In the genomic region with DNA sequence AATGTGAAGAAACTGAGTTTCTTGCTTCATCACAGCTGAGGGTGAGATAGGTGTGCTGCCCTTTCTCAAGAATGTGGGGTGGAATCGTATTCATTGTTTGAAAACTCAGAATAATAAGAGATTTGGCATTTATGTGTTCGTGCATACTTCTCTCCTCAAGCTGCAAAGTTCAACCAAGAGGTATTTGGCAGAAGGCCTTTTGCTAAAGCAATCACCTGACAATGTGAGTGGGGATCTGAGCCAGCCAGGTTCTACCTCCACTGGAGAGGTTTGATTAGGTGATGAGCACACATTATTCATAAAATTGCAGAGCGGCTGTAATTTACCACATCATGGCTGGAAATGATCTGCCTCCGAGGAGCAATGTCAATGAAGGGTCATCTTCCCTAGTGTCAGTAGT, we compare ENCODE assay signal across 16 cellular contexts. TPM values are rescaled to one million over a fixed set of nuclear protein-coding genes. Genes with fewer than 3 reads are reported as not detected.
DNase-seq lines count a peak whose midpoint lies in the region; ATAC-seq and TF ChIP-seq lines count a peak whose summit lies in the region.
"Had no signal": no experiment of that assay in that cellular context is flagged by ENCODE, and none has a peak within 500 bp of the region (broad histone marks: within the 10 kb centered on the region; RNA-seq: fewer than 3 reads in every experiment).

No MANE protein-coding gene starts in this region.

- H3K36me3 ChIP-seq in heart right ventricle (no peaks in the 10 kb centered on the region), stomach (no peaks in the 10 kb centered on the region), gastroesophageal sphincter (no peaks in the 10 kb centered on the region)
- H3K36me3 ChIP-seq: MG63 had no signal

- peaks cover 3% of the 10 kb centered on the region for H3K27me3 Mint-ChIP-seq in brain
- H3K27me3 Mint-ChIP-seq in glutamatergic neuron (ENCODE audit: unreplicated experiment) = peaks cover 4% of the 10 kb centered on the region

- DNase-seq in heart right ventricle (no peak), Right ventricle myocardium inferior (ENCODE audit: missing footprints) (no peak), mucosa of gallbladder (ENCODE audit: low spot score) (peak; percentile 44), stomach (peak; percentile 51), glutamatergic neuron (no peak), iPS-NIHi11 (ENCODE audit: low spot score) (no peak)
- DNase-seq: C1 segment of cervical spinal cord, GOT3, KG1, MG63, NCI-H1105 treated with DMSO at 0.1 percent for 48 hours, NCI-H187, NCI-H774 had no signal

- 87 to 89% methylated on average over 4 of the region's 4 CpGs for WGBS in heart right ventricle, 2 donors
- WGBS in stomach, 5 donors = 48 to 72% (median 62%) methylated on average over 4 of the region's 4 CpGs
- WGBS in gastroesophageal sphincter (ENCODE audit: low coverage in 1 of 2), 2 donors = 51 to 62% methylated on average over 2 to 3 of the region's 4 CpGs

- intact Hi-C loops in heart right ventricle (cut with DNase I) (no loop called here), Right ventricle myocardium inferior (cut with DNase I) (loop anchor here (5.0 kb wide), 1 partner anchor 220 kb away; the partner anchor contains the start of gene SH3RF1), stomach (cut with DNase I; ENCODE audit: low total_unique reads) (no loop called here)

- peaks cover 11 to 52% (median 34%) of the 10 kb centered on the region in 9 donors for H3K4me1 ChIP-seq in heart right ventricle
- peaks cover 4 to 19% (median 11%) of the 10 kb centered on the region in 4 donors for H3K4me1 ChIP-seq in stomach
- H3K4me1 ChIP-seq in gastroesophageal sphincter = no peaks in the 10 kb centered on the region

- no peaks in the 10 kb centered on the region for H3K9me3 Mint-ChIP-seq in brain
- H3K9me3 Mint-ChIP-seq in glutamatergic neuron (ENCODE audit: unreplicated experiment) = peaks cover 2% of the 10 kb centered on the region

- TF ChIP-seq EP300 in stomach (IDR thresholded peaks at IDR 0.05) = no peak
- TF ChIP-seq EP300 in gastroesophageal sphincter (IDR thresholded peaks at IDR 0.05) = no peak

- H3K27ac ChIP-seq in heart right ventricle (peak overlapping the region in 6 of 10 donors; percentile 65 to 89 (median 83)), stomach (no peak overlapping the region), gastroesophageal sphincter (peak overlapping the region in 1 of 4 donors; percentile 20)
- H3K27ac ChIP-seq: HL-60 had no signal

- H3K27me3 ChIP-seq in heart right ventricle (no peaks in the 10 kb centered on the region), stomach (no peaks in the 10 kb centered on the region), gastroesophageal sphincter (no peaks in the 10 kb centered on the region)
- H3K27me3 ChIP-seq: MG63 had no signal

- TF ChIP-seq CTCF in heart right ventricle (IDR thresholded peaks at IDR 0.05) (no peak), brain (conservative IDR thresholded peaks at IDR 0.05) (no peak), stomach (IDR thresholded peaks at IDR 0.05) (no peak), glutamatergic neuron (IDR thresholded peaks at IDR 0.05; ENCODE audit: partially characterized antibody, unreplicated experiment) (no peak), gastroesophageal sphincter (IDR thresholded peaks at IDR 0.05) (no peak)

- no peaks in the 10 kb centered on the region for H3K36me3 Mint-ChIP-seq in brain
- peaks cover 5% of the 10 kb centered on the region for H3K36me3 Mint-ChIP-seq in glutamatergic neuron (ENCODE audit: unreplicated experiment)

- H3K27ac Mint-ChIP-seq in brain (peak overlapping the region; percentile 26 to 94 (median 52)), glutamatergic neuron (ENCODE audit: unreplicated experiment) (no peak overlapping the region)

- ATAC-seq in heart right ventricle = no peak
- no peak for ATAC-seq in Right ventricle myocardium inferior
- no peak for ATAC-seq in gastroesophageal sphincter

- H3K4me3 ChIP-seq in heart right ventricle (no peak overlapping the region), stomach (no peak overlapping the region), gastroesophageal sphincter (no peak overlapping the region)
- H3K4me3 ChIP-seq: MG63 had no signal

- TF ChIP-seq POLR2A in stomach (IDR thresholded peaks at IDR 0.05) (no peak), gastroesophageal sphincter (IDR thresholded peaks at IDR 0.05) (no peak)

- H3K4me1 Mint-ChIP-seq in brain (peaks cover 70% of the 10 kb centered on the region), glutamatergic neuron (ENCODE audit: low read depth, unreplicated experiment) (no peaks in the 10 kb centered on the region)

- H3K9me3 ChIP-seq in heart right ventricle (no peaks in the 10 kb centered on the region), stomach (no peaks in the 10 kb centered on the region), gastroesophageal sphincter (no peaks in the 10 kb centered on the region)
- H3K9me3 ChIP-seq: MG63 had no signal

- H3K4me3 Mint-ChIP-seq in brain = no peak overlapping the region
- no peak overlapping the region for H3K4me3 Mint-ChIP-seq in glutamatergic neuron (ENCODE audit: unreplicated experiment)

RNA-seq across cellular contexts. Expression of gene CBR4, which starts 41.9 kb away (rescaled TPM):
- 10 to 100 TPM; 14.0 to 25.3 (median 22.4) TPM for total RNA-seq in heart right ventricle
- polyA plus RNA-seq in heart right ventricle = 10 to 100 TPM in 1 of 2 donors, 1 to 10 TPM in 1; 6.8 to 16.5 TPM
- total RNA-seq in Right ventricle myocardium inferior = 19.4 TPM
- polyA plus RNA-seq in brain (ENCODE audit: insufficient read depth, low read depth, low replicate concordance) = 3.1 TPM
- total RNA-seq in mucosa of gallbladder = 25.2 TPM
- 10 to 100 TPM in 4 of 5 donors, not detected in 1; 13.4 to 48.7 (median 16.4) TPM for total RNA-seq in stomach
- 1 to 10 TPM; 4.1 to 6.8 (median 6.7) TPM for polyA plus RNA-seq in stomach
- 59.1 TPM for total RNA-seq in glutamatergic neuron (ENCODE audit: unreplicated experiment)
- 10 to 100 TPM; 13.6 to 19.1 (median 14.4) TPM for total RNA-seq in gastroesophageal sphincter

Comparison
In these comparisons a context has a peak if more than half of its experiments do, and no peak if none do; other contexts are left out.
1. DNase-seq: peak in mucosa of gallbladder (single experiment) and stomach (single experiment); none in heart right ventricle (0 of 2), Right ventricle myocardium inferior (single experiment), glutamatergic neuron (single experiment) and iPS-NIHi11 (single experiment).
2. H3K27ac ChIP-seq: peak in heart right ventricle (6 of 10); none in stomach (0 of 5).